22 cellular contexts compared by ENCODE assay signal in genomic region chr5:157369507-157369906, GRCh38.
DNase-seq lines count a peak whose midpoint lies in the region; ATAC-seq and TF ChIP-seq lines count a peak whose summit lies in the region.
"Had no signal": no experiment of that assay in that cellular context is flagged by ENCODE, and none has a peak within 500 bp of the region (broad histone marks: within the 10 kb centered on the region; RNA-seq: fewer than 3 reads in every experiment).

No MANE protein-coding gene starts in this region.

- H3K9ac ChIP-seq in muscle layer of colon (ENCODE audit: low read length): no peak overlapping the region
- H3K9ac ChIP-seq: KMS-11 had no signal

- H3K36me3 Mint-ChIP-seq in activated naive CD4-positive, alpha-beta T cell treated with anti-CD3 and anti-CD28 coated beads, Interleukin-2, amount 50 U/mL, for 24 hours: peaks cover 13% of the 10 kb centered on the region
- H3K36me3 Mint-ChIP-seq in activated naive CD8-positive, alpha-beta T cell treated with anti-CD3 and anti-CD28 coated beads, Interleukin-2, amount 50 U/mL, for 24 hours (ENCODE audit: low read depth): peaks cover 60% of the 10 kb centered on the region

- H3K4me1 Mint-ChIP-seq in activated naive CD4-positive, alpha-beta T cell treated with anti-CD3 and anti-CD28 coated beads, Interleukin-2, amount 50 U/mL, for 24 hours: no peaks in the 10 kb centered on the region
- peaks cover 13% of the 10 kb centered on the region for H3K4me1 Mint-ChIP-seq in activated naive CD8-positive, alpha-beta T cell treated with anti-CD3 and anti-CD28 coated beads, Interleukin-2, amount 50 U/mL, for 24 hours

- H3K4me3 ChIP-seq in muscle layer of colon (ENCODE audit: low read depth in 1 of 2, low read length in 2 of 2) (no peak overlapping the region), transverse colon (no peak overlapping the region)
- H3K4me3 ChIP-seq: mucosa of descending colon had no signal

- H3K4me3 Mint-ChIP-seq in activated naive CD4-positive, alpha-beta T cell treated with anti-CD3 and anti-CD28 coated beads, Interleukin-2, amount 50 U/mL, for 24 hours: no peak overlapping the region
- no peak overlapping the region for H3K4me3 Mint-ChIP-seq in activated naive CD8-positive, alpha-beta T cell treated with anti-CD3 and anti-CD28 coated beads, Interleukin-2, amount 50 U/mL, for 24 hours
- H3K4me3 Mint-ChIP-seq: activated CD4-positive, alpha-beta T cell treated with anti-CD3 and anti-CD28 coated beads, Interleukin-2, amount 10 ng/mL, durations not matched to agents 24 days and 14 days; brain had no signal

- no peak for DNase-seq in activated naive CD4-positive, alpha-beta T cell (lab: John Stamatoyannopoulos, UW)
- no peak for DNase-seq in activated naive CD8-positive, alpha-beta T cell treated with anti-CD3 and anti-CD28 coated beads, Interleukin-2, amount 50 U/mL, for 24 hours
- DNase-seq in transverse colon: no peak
- DNase-seq in NCI-H82 treated with DMSO at 0.1 percent for 48 hours (lab: John Stamatoyannopoulos, UW; ENCODE audit: unreplicated experiment): no peak
- no peak for DNase-seq in COR-L47 (lab: John Stamatoyannopoulos, UW)
- DNase-seq: activated CD4-positive, alpha-beta T cell treated with anti-CD3 and anti-CD28 coated beads, Interleukin-2, amount 10 ng/mL, durations not matched to agents 24 days and 14 days; activated effector memory CD4-positive, alpha-beta T cell treated with Interleukin-2 at 50 U/mL for 16 hours; Caco-2; DMS79 treated with DMSO at 0.1 percent for 48 hours; effector CD8-positive, alpha-beta T cell; GOT3; hypothalamus; mucosa of descending colon; NCI-H2227 treated with DMSO at 0.1 percent for 48 hours; NCI-H774 had no signal

- H3K27ac Mint-ChIP-seq in activated naive CD4-positive, alpha-beta T cell treated with anti-CD3 and anti-CD28 coated beads, Interleukin-2, amount 50 U/mL, for 24 hours: peak overlapping the region; percentile 67
- peak overlapping the region; percentile 23 for H3K27ac Mint-ChIP-seq in activated naive CD8-positive, alpha-beta T cell treated with anti-CD3 and anti-CD28 coated beads, Interleukin-2, amount 50 U/mL, for 24 hours
- H3K27ac Mint-ChIP-seq: progenitor cell of endocrine pancreas had no signal

- H3K27ac ChIP-seq in muscle layer of colon (ENCODE audit: low read depth, low read length) (peak overlapping the region; percentile 74), transverse colon (peak overlapping the region; percentile 74 to 80 (median 76))
- H3K27ac ChIP-seq: KMS-11, VCaP had no signal

- TF ChIP-seq POLR2A in transverse colon (IDR thresholded peaks at IDR 0.05): no peak

- no peaks in the 10 kb centered on the region for H3K9me3 Mint-ChIP-seq in activated naive CD4-positive, alpha-beta T cell treated with anti-CD3 and anti-CD28 coated beads, Interleukin-2, amount 50 U/mL, for 24 hours
- H3K9me3 Mint-ChIP-seq in activated naive CD8-positive, alpha-beta T cell treated with anti-CD3 and anti-CD28 coated beads, Interleukin-2, amount 50 U/mL, for 24 hours: no peaks in the 10 kb centered on the region
- H3K9me3 Mint-ChIP-seq: activated CD4-positive, alpha-beta T cell treated with anti-CD3 and anti-CD28 coated beads, Interleukin-2, amount 10 ng/mL, durations not matched to agents 24 days and 14 days; brain had no signal

- H3K27me3 Mint-ChIP-seq in activated naive CD4-positive, alpha-beta T cell treated with anti-CD3 and anti-CD28 coated beads, Interleukin-2, amount 50 U/mL, for 24 hours: no peaks in the 10 kb centered on the region
- no peaks in the 10 kb centered on the region for H3K27me3 Mint-ChIP-seq in activated naive CD8-positive, alpha-beta T cell treated with anti-CD3 and anti-CD28 coated beads, Interleukin-2, amount 50 U/mL, for 24 hours
- H3K27me3 Mint-ChIP-seq: activated CD4-positive, alpha-beta T cell treated with anti-CD3 and anti-CD28 coated beads, Interleukin-2, amount 10 ng/mL, durations not matched to agents 24 days and 14 days; brain; progenitor cell of endocrine pancreas had no signal

- in situ Hi-C loops in transverse colon (cut with MboI; ENCODE audit: low pct_ligation_motif_present in 1 of 4, low pct_unique_long_range_greater_than_20kb in 1 of 4, low sequenced_read_pairs in 3 of 4): no loop called here

- H3K4me1 ChIP-seq in muscle layer of colon (ENCODE audit: insufficient read depth, low read length): peaks cover 61% of the 10 kb centered on the region
- peaks cover 0 to 18% (median 0%) of the 10 kb centered on the region in 4 donors for H3K4me1 ChIP-seq in transverse colon
- H3K4me1 ChIP-seq: Caco-2 had no signal

- WGBS in transverse colon (ENCODE audit: low coverage in 1 of 2), 2 donors: 98% methylated on average over 2 of the region's 2 CpGs; no CpG with 5 or more reads in 1 of the 2 donors

- TF ChIP-seq CTCF in transverse colon (IDR thresholded peaks at IDR 0.05): no peak

- no peaks in the 10 kb centered on the region for H3K9me3 ChIP-seq in muscle layer of colon (ENCODE audit: low read length)
- no peaks in the 10 kb centered on the region for H3K9me3 ChIP-seq in transverse colon
- H3K9me3 ChIP-seq: Caco-2, mucosa of descending colon had no signal

- no peaks in the 10 kb centered on the region for H3K36me3 ChIP-seq in muscle layer of colon (ENCODE audit: insufficient read depth, low read length)
- no peaks in the 10 kb centered on the region for H3K36me3 ChIP-seq in transverse colon

- H3K27me3 ChIP-seq in muscle layer of colon (ENCODE audit: control insufficient read depth in 1 of 2, insufficient read depth in 2 of 2, low read length in 2 of 2): no peaks in the 10 kb centered on the region
- H3K27me3 ChIP-seq in transverse colon: no peaks in the 10 kb centered on the region

- no peak for TF ChIP-seq EP300 in transverse colon (IDR thresholded peaks at IDR 0.05; ENCODE audit: low read depth)

- intact Hi-C loops in transverse colon (cut with DNase I; ENCODE audit: low total_unique reads): loop anchor here (10.0 kb wide), 1 partner anchor 105 kb away; no protein-coding TSS in a partner anchor

- no peak for ATAC-seq in activated naive CD8-positive, alpha-beta T cell treated with anti-CD3 and anti-CD28 coated beads, Interleukin-2, amount 50 U/mL, for 24 hours
- no peak for ATAC-seq in GM18502 (IDR thresholded peaks at IDR 0.05; ENCODE audit: poor library complexity, unreplicated experiment)
- ATAC-seq: mucosa of descending colon had no signal
